Comparison of ENCODE assay signal across 12 cellular contexts in the genomic region with DNA sequence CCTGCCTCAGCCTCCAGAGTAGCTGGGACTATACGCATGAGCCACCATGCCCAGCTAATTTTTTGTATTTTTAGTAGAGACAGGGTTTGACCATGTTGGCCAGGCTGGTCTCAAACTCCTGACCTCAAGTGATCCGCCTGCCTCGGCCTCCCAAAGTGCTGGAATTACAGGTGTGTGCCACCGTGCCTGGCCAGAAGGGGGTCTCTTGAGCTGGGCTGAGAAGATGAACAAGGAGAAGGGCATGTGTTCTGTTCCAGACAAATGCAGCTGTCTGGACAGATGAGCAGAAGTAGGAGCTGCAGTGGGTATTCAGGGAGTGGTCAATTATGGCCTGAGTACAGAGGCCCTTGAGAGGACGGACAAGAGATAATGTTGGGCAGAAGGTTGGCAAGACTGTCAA. TPM values are rescaled to one million over a fixed set of nuclear protein-coding genes. Genes with fewer than 3 reads are reported as not detected.
"Had no signal": no experiment of that assay in that cellular context is flagged by ENCODE, and none has a peak within 500 bp of the region (broad histone marks: within the 10 kb centered on the region; RNA-seq: fewer than 3 reads in every experiment).

No MANE protein-coding gene starts in this region.

RNA-seq across cellular contexts. Expression of gene ASIP, which starts 46.3 kb away (rescaled TPM):
- total RNA-seq: kidney; left colon; liver; lower lobe of right lung; mammary epithelial cell; mucosa of gallbladder; naive thymus-derived CD8-positive, alpha-beta T cell; omental fat pad; spleen; temporal lobe; urinary bladder; vagina had no signal
- polyA plus RNA-seq: mammary epithelial cell; naive thymus-derived CD8-positive, alpha-beta T cell had no signal
